In the genomic region with DNA sequence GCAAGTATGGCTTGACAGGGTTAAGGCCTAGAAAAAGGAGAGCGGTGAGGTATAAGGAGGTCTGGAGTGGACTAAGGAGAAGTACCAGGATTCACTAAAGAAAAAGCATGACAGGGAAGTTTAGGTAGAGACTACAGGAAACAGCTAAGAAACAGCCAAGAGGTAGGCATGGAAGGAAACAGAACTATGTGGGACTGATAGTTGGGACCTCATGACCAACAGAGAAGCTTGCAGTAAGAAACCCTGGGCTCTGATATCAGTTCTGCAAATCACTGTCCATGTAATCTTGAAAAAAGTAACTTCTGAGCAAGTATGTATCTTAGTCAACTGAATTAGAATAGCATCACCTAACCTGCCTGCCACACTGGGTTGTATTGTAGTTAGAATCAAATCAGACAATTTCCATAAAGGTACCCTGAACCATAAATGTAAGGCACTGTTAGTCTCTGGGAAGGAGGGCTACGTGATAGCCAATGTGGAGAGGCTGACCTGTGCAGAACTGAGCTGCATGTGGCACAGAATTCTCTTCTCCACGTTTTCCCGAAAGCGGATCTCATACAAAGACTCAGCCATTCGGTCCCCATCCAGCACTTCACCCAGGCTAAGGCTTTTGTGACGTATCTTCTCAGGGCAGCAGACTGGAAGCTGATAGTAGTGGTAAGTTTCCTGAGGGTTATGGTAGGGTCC, we compare ENCODE assay signal across 8 cellular contexts. TPM values are rescaled to one million over a fixed set of nuclear protein-coding genes. Genes with fewer than 3 reads are reported as not detected.
A peak's percentile ranks its signal among the peaks of the same experiment; 100 is the strongest.
DNase-seq lines count a peak whose midpoint lies in the region; ATAC-seq, FAIRE-seq and TF ChIP-seq lines count a peak whose summit lies in the region.

No MANE protein-coding gene starts in this region.

- H3K36me3 ChIP-seq in OCI-LY3 (replicated peaks; ENCODE audit: low read depth, low read length) (peaks cover 33% of the 10 kb centered on the region), H1 (ENCODE audit: control insufficient read depth in 2 of 4, insufficient read depth in 4 of 4, low read length in 3 of 4) (peaks cover 4 to 6% (median 5%) of the 10 kb centered on the region in 4 experiments; a peak in 6 of 8 replicates), ovary (no peaks in the 10 kb centered on the region)

- no peak overlapping the region for H2BK120ac ChIP-seq in H1 (replicated peaks; ENCODE audit: low read depth, low read length)

- CTCF ChIA-PET in CD4-positive, alpha-beta T cell (lab: Charles Lee): interaction anchor here (0.5 to 2.6 kb wide), 6 partner anchors 21 to 113 kb away, joined by 3 to 14 read pairs (median 4); a partner anchor contains a TSS
- CTCF ChIA-PET in H1 (lab: Charles Lee; ENCODE audit: partially characterized antibody): interaction anchor here (1.1 to 2.1 kb wide), 5 partner anchors 19 to 202 kb away, joined by 3 to 7 read pairs (median 4); a partner anchor contains a TSS

- H3K4me3 Mint-ChIP-seq in CD4-positive, alpha-beta T cell: peak overlapping the region; percentile 87

- no peak overlapping the region for H4K8ac ChIP-seq in H1 (ENCODE audit: extremely low read depth, insufficient read depth, low read length)

- TF ChIP-seq EP300 in H1 (IDR thresholded peaks at IDR 0.05; ENCODE audit: borderline replicate concordance in 1 of 2, low read depth in 2 of 2, low read length in 2 of 2): no peak
- TF ChIP-seq EP300 in ovary (IDR thresholded peaks at IDR 0.05): no peak

- no peaks in the 10 kb centered on the region for H3K9me3 ChIP-seq in CD4-positive, alpha-beta T cell (ENCODE audit: control insufficient read depth, low read length)
- no peaks in the 10 kb centered on the region for H3K9me3 ChIP-seq in OCI-LY3 (ENCODE audit: insufficient read depth, low read length)
- no peaks in the 10 kb centered on the region for H3K9me3 ChIP-seq in H1 (ENCODE audit: insufficient read depth in 2 of 2, low read depth in 1 of 2, low read length in 1 of 2)
- no peaks in the 10 kb centered on the region for H3K9me3 ChIP-seq in ovary

- H2BK15ac ChIP-seq in H1 (ENCODE audit: low read length): no peak overlapping the region

- no peak overlapping the region for H2AFZ ChIP-seq in OCI-LY3 (ENCODE audit: low read depth, low read length)
- no peak overlapping the region for H2AFZ ChIP-seq in H1 (ENCODE audit: low read length)

- H3K27me3 Mint-ChIP-seq in CD4-positive, alpha-beta T cell: no peaks in the 10 kb centered on the region

- intact Hi-C loops in CD4-positive, alpha-beta T cell (cut with DNase I, micrococcal nuclease): loop anchor here in 1 of 2 experiments (2.0 kb wide), 1 partner anchor 58 kb away; a partner anchor contains a TSS
- intact Hi-C loops in ovary (cut with DNase I): no loop called here

- H3K36me3 Mint-ChIP-seq in CD4-positive, alpha-beta T cell (ENCODE audit: low read depth): peaks cover 64% of the 10 kb centered on the region

- peaks cover 5% of the 10 kb centered on the region; the same call in 1 of the 2 replicates for H3K23me2 ChIP-seq in H1 (ENCODE audit: low read depth, low read length)

- peak overlapping the region; percentile 93; the same call in 1 of the 2 replicates for H3K9ac ChIP-seq in OCI-LY3 (ENCODE audit: low read length)
- H3K9ac ChIP-seq in H1 (replicated peaks in 1 of 4; ENCODE audit: extremely low read depth in 1 of 4, low read depth in 3 of 4, low read length in 3 of 4): no peak overlapping the region

- H3K27ac Mint-ChIP-seq in CD4-positive, alpha-beta T cell: peak overlapping the region; percentile 92

- POLR2A ChIA-PET in CD4-positive, alpha-beta T cell (lab: Charles Lee): interaction anchor here (0.7 to 4.0 kb wide), 11 partner anchors 9 to 236 kb away, joined by 3 to 99 read pairs (median 14); a partner anchor contains a TSS
- POLR2A ChIA-PET in H1 (lab: Charles Lee; ENCODE audit: partially characterized antibody): interaction anchor here (0.6 to 4.7 kb wide), 18 partner anchors 10 to 100 kb away, joined by 3 to 119 read pairs (median 6); a partner anchor contains a TSS

- peaks cover 58% of the 10 kb centered on the region for H3K4me1 Mint-ChIP-seq in CD4-positive, alpha-beta T cell (ENCODE audit: low read depth)

- H3K18ac ChIP-seq in H1 (ENCODE audit: extremely low read depth, low read length): no peak overlapping the region

- TF ChIP-seq POLR2A in H1 (IDR thresholded peaks at IDR 0.05; ENCODE audit: control extremely low read depth in 1 of 2, low read depth in 2 of 2, low read length in 2 of 2) (no peak), ovary (IDR thresholded peaks at IDR 0.05) (no peak)

- H4K5ac ChIP-seq in H1 (ENCODE audit: insufficient read length, low read depth, low read length): no peak overlapping the region

- ATAC-seq in CD4-positive, alpha-beta T cell (ENCODE audit: poor library complexity): no peak
- ATAC-seq in HG03175 (IDR thresholded peaks at IDR 0.05; ENCODE audit: unreplicated experiment) (no peak), HG02884 (IDR thresholded peaks at IDR 0.05; ENCODE audit: unreplicated experiment) (no peak), GM21367 (IDR thresholded peaks at IDR 0.05; ENCODE audit: unreplicated experiment) (no peak)

- H2BK20ac ChIP-seq in H1 (ENCODE audit: low read length): no peak overlapping the region

- no peaks in the 10 kb centered on the region for H4K20me1 ChIP-seq in OCI-LY3 (ENCODE audit: insufficient read depth, low read length)
- no peaks in the 10 kb centered on the region for H4K20me1 ChIP-seq in H1 (replicated peaks in 1 of 2; ENCODE audit: control insufficient read depth in 1 of 2, insufficient read depth in 2 of 2, low read length in 2 of 2)

- no peaks in the 10 kb centered on the region for H3K9me3 Mint-ChIP-seq in CD4-positive, alpha-beta T cell

- no peak overlapping the region for H4K91ac ChIP-seq in H1 (replicated peaks; ENCODE audit: insufficient read length, low read length)

- H3K4ac ChIP-seq in H1 (replicated peaks; ENCODE audit: insufficient read length, low read depth, low read length): no peak overlapping the region

- no peak overlapping the region for H2AK5ac ChIP-seq in H1 (ENCODE audit: low read depth, low read length)

- no peak for DNase-seq in CD4-positive, alpha-beta T cell
- DNase-seq in H1 (ENCODE audit: low read depth in 1 of 2, low spot score in 2 of 2) (no peak), ovary (no peak), DMS53 (lab: John Stamatoyannopoulos, UW) (no peak)

- H2BK12ac ChIP-seq in H1 (ENCODE audit: low read depth, low read length): no peak overlapping the region

- H3K4me1 ChIP-seq in OCI-LY3 (ENCODE audit: low read length): peaks cover 17% of the 10 kb centered on the region
- H3K4me1 ChIP-seq in H1 (replicated peaks in 1 of 4; ENCODE audit: control insufficient read depth in 3 of 4, insufficient read depth in 4 of 4, low read length in 3 of 4): peaks cover 0 to 9% (median 3%) of the 10 kb centered on the region in 4 experiments; a peak in 3 of 7 replicates
- H3K4me1 ChIP-seq in ovary (ENCODE audit: insufficient read depth): peaks cover 4% of the 10 kb centered on the region

- peak overlapping the region; percentile 97 for H3K27ac ChIP-seq in CD4-positive, alpha-beta T cell (ENCODE audit: low read depth, low read length)
- H3K27ac ChIP-seq in OCI-LY3 (ENCODE audit: low read length): peak overlapping the region; percentile 87
- H3K27ac ChIP-seq in H1 (ENCODE audit: low read depth, low read length): no peak overlapping the region
- H3K27ac ChIP-seq in ovary: peak overlapping the region in 1 of 2 donors; percentile 99

- H3K79me2 ChIP-seq in OCI-LY3 (ENCODE audit: low read length) (peaks cover 50% of the 10 kb centered on the region), H1 (ENCODE audit: control insufficient read depth in 1 of 2, insufficient read depth in 2 of 2, low read length in 2 of 2) (peaks cover 0 to 3% of the 10 kb centered on the region in 2 experiments; a peak in 2 of 4 replicates)

- FAIRE-seq in H1 (lab: Jason Lieb, UNC): no peak

- TF ChIP-seq RAD21 in H1 (IDR thresholded peaks at IDR 0.05 in 1 of 2, conservative IDR thresholded peaks at IDR 0.05 in 1 of 2; ENCODE audit: low read depth in 2 of 2, low read length in 2 of 2): no peak

- no peak overlapping the region for H3K56ac ChIP-seq in H1 (replicated peaks; ENCODE audit: insufficient read length, low read depth, low read length)

- no peak for TF ChIP-seq CTCF in CD4-positive, alpha-beta T cell (IDR thresholded peaks at IDR 0.05)
- TF ChIP-seq CTCF in OCI-LY3 (IDR thresholded peaks at IDR 0.05; ENCODE audit: low read depth, low read length): no peak
- TF ChIP-seq CTCF in H1 (IDR thresholded peaks at IDR 0.05; ENCODE audit: control extremely low read depth in 1 of 3, insufficient read depth in 1 of 3, low read depth in 1 of 3, low read length in 3 of 3): no peak
- no peak for TF ChIP-seq CTCF in ovary (IDR thresholded peaks at IDR 0.05)

- peak overlapping the region; percentile 96 for H3K4me3 ChIP-seq in OCI-LY3 (ENCODE audit: low read length)
- peak overlapping the region; percentile 65 to 88 (median 84) for H3K4me3 ChIP-seq in H1 (ENCODE audit: extremely low read depth in 1 of 4, insufficient read depth in 2 of 4, low read depth in 3 of 4, low read length in 4 of 4)
- H3K4me3 ChIP-seq in ovary: peak overlapping the region; percentile 97

- H3K14ac ChIP-seq in H1 (ENCODE audit: insufficient read length): no peak overlapping the region

- WGBS in H1 (ENCODE audit: extremely low coverage in 1 of 2, insufficient coverage in 1 of 2, insufficient read length in 1 of 2, insufficient replicate concordance in 2 of 2, low coverage in 1 of 2, low lambda C conversion rate in 2 of 2, missing lambda C conversion rate in 1 of 2), 2 experiments: 88% methylated on average over 7 of the region's 7 CpGs; no CpG with 5 or more reads in 1 of the 2 experiments
- 70 to 73% (median 73%) methylated on average over 7 of the region's 7 CpGs for WGBS in ovary, 3 donors

- H3K4me2 ChIP-seq in OCI-LY3 (ENCODE audit: low read length): peak overlapping the region; percentile 91
- H3K4me2 ChIP-seq in H1 (ENCODE audit: insufficient read depth in 1 of 2, low read depth in 2 of 2, low read length in 2 of 2): peak overlapping the region; percentile 79 to 94

- no peak overlapping the region for H3K23ac ChIP-seq in H1 (ENCODE audit: insufficient read length)

- no peak overlapping the region for H2BK5ac ChIP-seq in H1 (ENCODE audit: low read depth, low read length)

- H3K27me3 ChIP-seq in CD4-positive, alpha-beta T cell (ENCODE audit: control insufficient read depth, insufficient read depth, low read length): no peaks in the 10 kb centered on the region
- H3K27me3 ChIP-seq in OCI-LY3 (ENCODE audit: low read depth, low read length): no peaks in the 10 kb centered on the region
- H3K27me3 ChIP-seq in H1 (replicated peaks in 1 of 4; ENCODE audit: control insufficient read depth in 3 of 4, extremely low read depth in 1 of 4, insufficient read depth in 3 of 4, low read length in 3 of 4): no peaks in the 10 kb centered on the region
- H3K27me3 ChIP-seq in ovary: no peaks in the 10 kb centered on the region

- peaks cover 3% of the 10 kb centered on the region; the same call in 1 of the 2 replicates for H3K79me1 ChIP-seq in H1 (ENCODE audit: low read depth, low read length)

RNA-seq across cellular contexts. Expression of a gene that starts 0.9 kb away (rescaled TPM):
- 10 to 100 TPM; 12.9 to 13.0 TPM for total RNA-seq in CD4-positive, alpha-beta T cell
- 22.2 and 25.3 TPM in 2 replicates for total RNA-seq in H1 (2021; fragmentation: NEBNext Ultra II Directional; extraction: Animal tissue kit (Norgen Biotek cat#: 25700))
- polyA plus RNA-seq in H1 (2011; rRNA removed): 24.6 and 29.2 TPM in 2 replicates
- polyA plus RNA-seq in H1 (2011; cell fraction: cytosol; rRNA removed): 20.4 TPM
- 22.1 TPM for polyA plus RNA-seq in H1 (2011; cell fraction: nucleus; rRNA removed)
- 18.9 to 28.6 TPM (median 24.6 TPM) in 4 replicates for polyA plus RNA-seq in H1 (2012, experiment 1 of 2)
- polyA plus RNA-seq in H1 (2012, experiment 2 of 2): 27.1 TPM
- polyA plus RNA-seq in H1 (2013, experiment 1 of 2): 28.0 TPM
- polyA plus RNA-seq in H1 (2013, experiment 2 of 2): 29.0 TPM
- polyA minus RNA-seq in H1 (2011; rRNA and poly(A)+ RNA removed): 24.8 and 28.7 TPM in 2 replicates
- 10.7 TPM for polyA minus RNA-seq in H1 (2011; cell fraction: cytosol; rRNA and poly(A)+ RNA removed)
- 12.8 TPM for polyA minus RNA-seq in H1 (2011; cell fraction: nucleus; rRNA and poly(A)+ RNA removed)
- 10 to 100 TPM; 34.9 to 65.6 (median 44.9) TPM for total RNA-seq in ovary
- polyA plus RNA-seq in ovary: 10 to 100 TPM; 32.3 to 40.0 TPM

RNA-seq across cellular contexts. Expression of a gene that starts 5.7 kb away (rescaled TPM):
- 10 to 100 TPM; 36.6 to 37.9 TPM for total RNA-seq in CD4-positive, alpha-beta T cell
- total RNA-seq in H1 (2021; fragmentation: NEBNext Ultra II Directional; extraction: Animal tissue kit (Norgen Biotek cat#: 25700)): 108 and 109 TPM in 2 replicates
- polyA plus RNA-seq in H1 (2011; rRNA removed): 55.5 and 80.6 TPM in 2 replicates
- polyA plus RNA-seq in H1 (2011; cell fraction: cytosol; rRNA removed): 40.3 TPM
- polyA plus RNA-seq in H1 (2011; cell fraction: nucleus; rRNA removed): 153 TPM
- 58.9 to 94.9 TPM (median 87.5 TPM) in 4 replicates for polyA plus RNA-seq in H1 (2012, experiment 1 of 2)
- 97.7 TPM for polyA plus RNA-seq in H1 (2012, experiment 2 of 2)
- 37.7 TPM for polyA plus RNA-seq in H1 (2013, experiment 1 of 2)
- 34.2 TPM for polyA plus RNA-seq in H1 (2013, experiment 2 of 2)
- polyA minus RNA-seq in H1 (2011; rRNA and poly(A)+ RNA removed): 70.9 and 75.0 TPM in 2 replicates
- 55.3 TPM for polyA minus RNA-seq in H1 (2011; cell fraction: cytosol; rRNA and poly(A)+ RNA removed)
- polyA minus RNA-seq in H1 (2011; cell fraction: nucleus; rRNA and poly(A)+ RNA removed): 132 TPM
- total RNA-seq in ovary: 10 to 100 TPM; 12.3 to 50.9 (median 34.0) TPM
- 10 to 100 TPM in 1 of 2 donors, 1 to 10 TPM in 1; 5.6 to 11.3 TPM for polyA plus RNA-seq in ovary

RNA-seq across cellular contexts. Expression of a gene that starts 11.2 kb away (rescaled TPM):
- under 1 TPM; 0.30 to 0.64 TPM for total RNA-seq in CD4-positive, alpha-beta T cell
- total RNA-seq in H1 (2021; fragmentation: NEBNext Ultra II Directional; extraction: Animal tissue kit (Norgen Biotek cat#: 25700)): 0.28 TPM in 1 of 2 replicates, not detected in the other
- polyA plus RNA-seq in H1 (2011; rRNA removed): 0.05 TPM in 1 of 2 replicates, not detected in the other
- 0.09 TPM for polyA plus RNA-seq in H1 (2011; cell fraction: cytosol; rRNA removed)
- 0.20 TPM for polyA plus RNA-seq in H1 (2011; cell fraction: nucleus; rRNA removed)
- 4.2 to 6.0 TPM (median 5.4 TPM) in 4 replicates for polyA plus RNA-seq in H1 (2012, experiment 1 of 2)
- polyA plus RNA-seq in H1 (2012, experiment 2 of 2): 0.98 TPM
- polyA plus RNA-seq in H1 (2013, experiment 1 of 2): not detected
- polyA plus RNA-seq in H1 (2013, experiment 2 of 2): not detected
- polyA minus RNA-seq in H1 (2011; rRNA and poly(A)+ RNA removed): 0.15 and 0.32 TPM in 2 replicates
- not detected for polyA minus RNA-seq in H1 (2011; cell fraction: cytosol; rRNA and poly(A)+ RNA removed)
- polyA minus RNA-seq in H1 (2011; cell fraction: nucleus; rRNA and poly(A)+ RNA removed): 0.80 TPM
- total RNA-seq in ovary: 1 to 10 TPM in 2 of 7 donors, under 1 TPM in 2, not detected in 3; 0.45 to 1.1 (median 0.90) TPM
- under 1 TPM in 1 of 2 donors, not detected in 1; 0.06 TPM for polyA plus RNA-seq in ovary

RNA-seq across cellular contexts. Expression of a gene that starts 19.0 kb away (rescaled TPM):
- 10 to 100 TPM; 73.4 to 80.1 TPM for total RNA-seq in CD4-positive, alpha-beta T cell
- total RNA-seq in H1 (2021; fragmentation: NEBNext Ultra II Directional; extraction: Animal tissue kit (Norgen Biotek cat#: 25700)): 32.9 and 36.4 TPM in 2 replicates
- 23.4 and 37.6 TPM in 2 replicates for polyA plus RNA-seq in H1 (2011; rRNA removed)
- 60.0 TPM for polyA plus RNA-seq in H1 (2011; cell fraction: cytosol; rRNA removed)
- 10.1 TPM for polyA plus RNA-seq in H1 (2011; cell fraction: nucleus; rRNA removed)
- polyA plus RNA-seq in H1 (2012, experiment 1 of 2): 63.5 to 76.8 TPM (median 70.2 TPM) in 4 replicates
- polyA plus RNA-seq in H1 (2012, experiment 2 of 2): 25.7 TPM
- 27.9 TPM for polyA plus RNA-seq in H1 (2013, experiment 1 of 2)
- 29.9 TPM for polyA plus RNA-seq in H1 (2013, experiment 2 of 2)
- 14.3 and 25.2 TPM in 2 replicates for polyA minus RNA-seq in H1 (2011; rRNA and poly(A)+ RNA removed)
- 14.8 TPM for polyA minus RNA-seq in H1 (2011; cell fraction: cytosol; rRNA and poly(A)+ RNA removed)
- 17.3 TPM for polyA minus RNA-seq in H1 (2011; cell fraction: nucleus; rRNA and poly(A)+ RNA removed)
- total RNA-seq in ovary: 10 to 100 TPM; 26.8 to 57.5 (median 41.0) TPM
- polyA plus RNA-seq in ovary: 100 to 1,000 TPM in 1 of 2 donors, 10 to 100 TPM in 1; 56.1 to 105 TPM

RNA-seq across cellular contexts. Expression of a gene that starts 21.5 kb away (rescaled TPM):
- 1 to 10 TPM; 3.2 to 3.7 TPM for total RNA-seq in CD4-positive, alpha-beta T cell
- 14.3 and 17.7 TPM in 2 replicates for total RNA-seq in H1 (2021; fragmentation: NEBNext Ultra II Directional; extraction: Animal tissue kit (Norgen Biotek cat#: 25700))
- 25.3 and 32.2 TPM in 2 replicates for polyA plus RNA-seq in H1 (2011; rRNA removed)
- 27.1 TPM for polyA plus RNA-seq in H1 (2011; cell fraction: cytosol; rRNA removed)
- polyA plus RNA-seq in H1 (2011; cell fraction: nucleus; rRNA removed): 20.6 TPM
- polyA plus RNA-seq in H1 (2012, experiment 1 of 2): 19.2 to 24.2 TPM (median 22.5 TPM) in 4 replicates
- 41.5 TPM for polyA plus RNA-seq in H1 (2012, experiment 2 of 2)
- polyA plus RNA-seq in H1 (2013, experiment 1 of 2): 28.0 TPM
- 27.9 TPM for polyA plus RNA-seq in H1 (2013, experiment 2 of 2)
- polyA minus RNA-seq in H1 (2011; rRNA and poly(A)+ RNA removed): 7.8 and 9.2 TPM in 2 replicates
- polyA minus RNA-seq in H1 (2011; cell fraction: cytosol; rRNA and poly(A)+ RNA removed): 7.6 TPM
- polyA minus RNA-seq in H1 (2011; cell fraction: nucleus; rRNA and poly(A)+ RNA removed): 10.5 TPM
- total RNA-seq in ovary: 10 to 100 TPM; 15.5 to 27.7 (median 18.1) TPM
- polyA plus RNA-seq in ovary: 10 to 100 TPM; 19.4 to 32.6 TPM
